8 cellular contexts compared by ENCODE assay signal in the genomic region with DNA sequence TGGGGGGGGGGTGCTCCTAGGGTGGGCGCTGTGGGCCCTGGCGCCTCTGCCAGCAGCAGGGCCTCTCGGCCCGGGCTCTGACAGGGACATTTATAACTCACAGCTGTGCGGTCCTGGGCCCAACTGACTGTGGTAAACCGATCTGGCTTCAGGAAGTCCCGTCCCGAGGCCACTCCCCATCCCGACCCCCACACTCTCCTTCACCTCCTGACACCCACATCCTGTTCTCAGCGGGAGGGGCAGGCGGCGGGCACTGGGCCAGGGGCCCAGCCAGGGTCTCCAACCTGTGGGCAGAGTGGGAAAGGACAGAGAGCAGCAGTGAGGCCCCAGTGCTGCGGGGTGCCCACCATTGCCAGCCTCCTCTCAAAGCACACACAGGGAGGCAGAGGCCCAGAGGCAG.
DNase-seq lines count a peak whose midpoint lies in the region; ATAC-seq lines count a peak whose summit lies in the region.

No MANE protein-coding gene starts in this region.

- peak; percentile 68 for ATAC-seq in GM19452 (IDR thresholded peaks at IDR 0.05; ENCODE audit: unreplicated experiment)
- peak; percentile 70 for ATAC-seq in HG03521 (IDR thresholded peaks at IDR 0.05; ENCODE audit: unreplicated experiment)
- peak; percentile 81 for ATAC-seq in activated CD8-positive, alpha-beta memory T cell treated with anti-CD3 and anti-CD28 coated beads, Interleukin-2, amount 10 ng/mL, durations not matched to agents 7 days and 5 days

- H3K27ac Mint-ChIP-seq in activated CD8-positive, alpha-beta memory T cell treated with anti-CD3 and anti-CD28 coated beads, Interleukin-2, amount 10 ng/mL, durations not matched to agents 7 days and 5 days: peak overlapping the region; percentile 92

- peaks cover 43% of the 10 kb centered on the region for H3K4me1 ChIP-seq in ACC112 (ENCODE audit: control insufficient read depth, insufficient read depth, low read length, unreplicated experiment)

- H3K4me1 Mint-ChIP-seq in activated CD8-positive, alpha-beta memory T cell treated with anti-CD3 and anti-CD28 coated beads, Interleukin-2, amount 10 ng/mL, durations not matched to agents 7 days and 5 days: peaks cover 37% of the 10 kb centered on the region

- H3K9me3 Mint-ChIP-seq in activated CD8-positive, alpha-beta memory T cell treated with anti-CD3 and anti-CD28 coated beads, Interleukin-2, amount 10 ng/mL, durations not matched to agents 7 days and 5 days (ENCODE audit: low read depth): no peaks in the 10 kb centered on the region

- H3K27me3 Mint-ChIP-seq in activated CD8-positive, alpha-beta memory T cell treated with anti-CD3 and anti-CD28 coated beads, Interleukin-2, amount 10 ng/mL, durations not matched to agents 7 days and 5 days: no peaks in the 10 kb centered on the region

- H3K4me3 ChIP-seq in ACC112 (ENCODE audit: low read depth, low read length): no peak overlapping the region

- peaks cover 13% of the 10 kb centered on the region; the same call in 1 of the 2 replicates for H3K36me3 ChIP-seq in ACC112 (ENCODE audit: insufficient read depth, low read length)

- DNase-seq in activated CD8-positive, alpha-beta memory T cell treated with anti-CD3 and anti-CD28 coated beads, Interleukin-2, amount 10 ng/mL, durations not matched to agents 7 days and 5 days: peak; percentile 91
- DNase-seq in hepatic stellate cell (ENCODE audit: low spot score) (peak; percentile 81), inferior parietal cortex (ENCODE audit: extremely low spot score) (no peak)
- DNase-seq in stimulated activated CD8-positive, alpha-beta memory T cell treated with anti-CD3 and anti-CD28 coated beads, Interleukin-7, amount 100 ng/mL, for 24 hours (ENCODE audit: low read depth): peak; percentile 22
- DNase-seq in effector CD8-positive, alpha-beta T cell (lab: John Stamatoyannopoulos, UW): no peak

- peaks cover 20% of the 10 kb centered on the region for H3K79me2 ChIP-seq in ACC112 (ENCODE audit: control insufficient read depth, insufficient read depth, low read length, unreplicated experiment)

- H2AFZ ChIP-seq in ACC112 (ENCODE audit: low read length, unreplicated experiment): no peak overlapping the region

- peak overlapping the region; percentile 75 for H3K4me3 Mint-ChIP-seq in activated CD8-positive, alpha-beta memory T cell treated with anti-CD3 and anti-CD28 coated beads, Interleukin-2, amount 10 ng/mL, durations not matched to agents 7 days and 5 days

- no peaks in the 10 kb centered on the region for H3K36me3 Mint-ChIP-seq in activated CD8-positive, alpha-beta memory T cell treated with anti-CD3 and anti-CD28 coated beads, Interleukin-2, amount 10 ng/mL, durations not matched to agents 7 days and 5 days

- H3K27ac ChIP-seq in ACC112 (ENCODE audit: low read depth, low read length): peak overlapping the region; percentile 76

- no peaks in the 10 kb centered on the region for H3K27me3 ChIP-seq in ACC112 (ENCODE audit: insufficient read depth, low read length)

- CTCF ChIA-PET in activated CD8-positive, alpha-beta memory T cell treated with anti-CD3 and anti-CD28 coated beads, Interleukin-2, amount 10 ng/mL, durations not matched to agents 7 days and 5 days (lab: Charles Lee): interaction anchor here (1.3 to 1.5 kb wide), 2 partner anchors 11 to 148 kb away, joined by 3 to 4 read pairs; no protein-coding TSS in a partner anchor

Comparison
In these comparisons a context has a peak if more than half of its experiments do, and no peak if none do; other contexts are left out.
1. DNase-seq: peak in activated CD8-positive, alpha-beta memory T cell treated with anti-CD3 and anti-CD28 coated beads, Interleukin-2, amount 10 ng/mL, durations not matched to agents 7 days and 5 days (single experiment), hepatic stellate cell (single experiment) and stimulated activated CD8-positive, alpha-beta memory T cell treated with anti-CD3 and anti-CD28 coated beads, Interleukin-7, amount 100 ng/mL, for 24 hours (single experiment); none in inferior parietal cortex (single experiment) and effector CD8-positive, alpha-beta T cell (single experiment).
2. Peak in every context shown above with its lines, with median percentiles within 50 percentile points of each other: ATAC-seq.